Comparison of ENCODE assay signal across 13 cellular contexts in genomic region chr4:87071401-87071800, GRCh38.
DNase-seq lines count a peak whose midpoint lies in the region; ATAC-seq and TF ChIP-seq lines count a peak whose summit lies in the region.
"Had no signal": no experiment of that assay in that cellular context is flagged by ENCODE, and none has a peak within 500 bp of the region (broad histone marks: within the 10 kb centered on the region; RNA-seq: fewer than 3 reads in every experiment).

No MANE protein-coding gene starts in this region.

- H3K9me3 Mint-ChIP-seq in activated T-cell treated with anti-CD3 and anti-CD28 coated beads, Interleukin-2, amount 50 U/mL, for 72 hours, result no peaks in the 10 kb centered on the region
- no peaks in the 10 kb centered on the region for H3K9me3 Mint-ChIP-seq in endothelial cell (ENCODE audit: unreplicated experiment)
- H3K9me3 Mint-ChIP-seq in CD14-positive monocyte, result peaks cover 0 to 2% (median 0%) of the 10 kb centered on the region in 7 donors

- H3K4me1 ChIP-seq in transverse colon, result peaks cover 36 to 96% (median 48%) of the 10 kb centered on the region in 4 donors

- peak overlapping the region; percentile 3 for H3K27ac Mint-ChIP-seq in activated T-cell treated with anti-CD3 and anti-CD28 coated beads, Interleukin-2, amount 50 U/mL, for 72 hours
- H3K27ac Mint-ChIP-seq in endothelial cell (ENCODE audit: unreplicated experiment) (peak overlapping the region; percentile 25), CD14-positive monocyte (peak overlapping the region in 3 of 7 donors; percentile 4 to 58 (median 36))

- whole genome bisulfite sequencing in transverse colon (ENCODE audit: low coverage in 1 of 2), 2 donors, result 55 to 57% methylated on average over 2 to 3 of the region's 3 CpGs

- H3K4me1 Mint-ChIP-seq in activated T-cell treated with anti-CD3 and anti-CD28 coated beads, Interleukin-2, amount 50 U/mL, for 72 hours (ENCODE audit: low read depth), result peaks cover 64% of the 10 kb centered on the region
- H3K4me1 Mint-ChIP-seq in endothelial cell (ENCODE audit: unreplicated experiment), result peaks cover 20% of the 10 kb centered on the region
- H3K4me1 Mint-ChIP-seq in CD14-positive monocyte, result peaks cover 26% of the 10 kb centered on the region

- no peak for DNase-seq in activated T-cell treated with anti-CD3 and anti-CD28 coated beads, Interleukin-2, amount 50 U/mL, for 72 hours
- DNase-seq in activated T-cell treated with anti-CD3 and anti-CD28 coated beads, Interleukin-2, amount 50 U/mL, for 48 hours, result no peak
- DNase-seq in NCI-H69 (lab: John Stamatoyannopoulos, UW) (peak; percentile 84), endothelial cell (ENCODE audit: low spot score) (no peak), transverse colon (peak; percentile 37), CD14-positive monocyte (ENCODE audit: low spot score) (no peak), H4 (ENCODE audit: low spot score) (no peak), NCI-H128 (lab: John Stamatoyannopoulos, UW; ENCODE audit: unreplicated experiment) (no peak)
- DNase-seq: AML-193; GOT3; NCI-H226; stimulated activated CD4-positive, alpha-beta T cell treated with anti-CD3 and anti-CD28 coated beads, Interleukin-2, amount 100 ng/mL, for 24 hours; uterus had no signal

- H3K27me3 ChIP-seq in transverse colon, result no peaks in the 10 kb centered on the region
- H3K27me3 ChIP-seq: uterus had no signal

- no peak for ATAC-seq in activated T-cell treated with anti-CD3 and anti-CD28 coated beads, Interleukin-2, amount 50 U/mL, for 72 hours (replicated peaks in 1 of 2)

- no peak overlapping the region for H3K4me3 ChIP-seq in transverse colon
- H3K4me3 ChIP-seq: uterus had no signal

- intact Hi-C loops in transverse colon (cut with DNase I; ENCODE audit: low total_unique reads) (no loop called here), CD14-positive monocyte (cut with micrococcal nuclease) (no loop called here)

- no peaks in the 10 kb centered on the region for H3K9me3 ChIP-seq in transverse colon
- H3K9me3 ChIP-seq: uterus had no signal

- H3K4me3 Mint-ChIP-seq in activated T-cell treated with anti-CD3 and anti-CD28 coated beads, Interleukin-2, amount 50 U/mL, for 72 hours, result no peak overlapping the region
- no peak overlapping the region for H3K4me3 Mint-ChIP-seq in endothelial cell (ENCODE audit: unreplicated experiment)
- no peak overlapping the region for H3K4me3 Mint-ChIP-seq in CD14-positive monocyte

- no peaks in the 10 kb centered on the region for H3K27me3 Mint-ChIP-seq in activated T-cell treated with anti-CD3 and anti-CD28 coated beads, Interleukin-2, amount 50 U/mL, for 72 hours (ENCODE audit: low read depth)
- H3K27me3 Mint-ChIP-seq in endothelial cell (ENCODE audit: unreplicated experiment) (peaks cover 7% of the 10 kb centered on the region), CD14-positive monocyte (ENCODE audit: low read depth in 3 of 3) (no peaks in the 10 kb centered on the region)

- in situ Hi-C loops in transverse colon (cut with MboI; ENCODE audit: low pct_ligation_motif_present in 1 of 4, low pct_unique_long_range_greater_than_20kb in 1 of 4, low sequenced_read_pairs in 3 of 4), result no loop called here

- no peak for TF ChIP-seq CTCF in endothelial cell (IDR thresholded peaks at IDR 0.05; ENCODE audit: unreplicated experiment)
- TF ChIP-seq CTCF in transverse colon (IDR thresholded peaks at IDR 0.05), result no peak
- no peak for TF ChIP-seq CTCF in CD14-positive monocyte (IDR thresholded peaks at IDR 0.05)

- H3K36me3 ChIP-seq in transverse colon, result no peaks in the 10 kb centered on the region
- H3K36me3 ChIP-seq: uterus had no signal

- H3K36me3 Mint-ChIP-seq in activated T-cell treated with anti-CD3 and anti-CD28 coated beads, Interleukin-2, amount 50 U/mL, for 72 hours (ENCODE audit: insufficient read depth in 2 of 2), result peaks cover 0 to 4% of the 10 kb centered on the region in 2 donors
- no peaks in the 10 kb centered on the region for H3K36me3 Mint-ChIP-seq in endothelial cell (ENCODE audit: low read depth, unreplicated experiment)
- peaks cover 3 to 7% of the 10 kb centered on the region in 2 donors for H3K36me3 Mint-ChIP-seq in CD14-positive monocyte

- no peak for TF ChIP-seq EP300 in transverse colon (IDR thresholded peaks at IDR 0.05; ENCODE audit: low read depth)

- H3K27ac ChIP-seq in transverse colon, result peak overlapping the region; percentile 39 to 85 (median 64)

- TF ChIP-seq POLR2A in transverse colon (IDR thresholded peaks at IDR 0.05), result no peak

Comparison
In these comparisons a context has a peak if more than half of its experiments do, and no peak if none do; other contexts are left out.
1. DNase-seq: peak in NCI-H69 (single experiment) and transverse colon (single experiment); none in activated T-cell treated with anti-CD3 and anti-CD28 coated beads, Interleukin-2, amount 50 U/mL, for 72 hours (0 of 2), activated T-cell treated with anti-CD3 and anti-CD28 coated beads, Interleukin-2, amount 50 U/mL, for 48 hours (0 of 2), endothelial cell (single experiment), CD14-positive monocyte (single experiment), H4 (single experiment) and NCI-H128 (single experiment).